In genomic region chr12:64009321-64010068, GRCh38 we compare ENCODE assay signal across 1 cellular context.
TF ChIP-seq lines count a peak whose summit lies in the region.

No MANE protein-coding gene starts in this region.

TF ChIP-seq in GM12878, 131 proteins besides CTCF, POLR2A, EP300 and RAD21 (continued from another document):
- TF ChIP-seq MYC (IDR thresholded peaks at IDR 0.05; ENCODE audit: insufficient read depth, insufficient read length, insufficient replicate concordance, low read length, severe bottlenecking) (no peak), CREM (IDR thresholded peaks at IDR 0.05; ENCODE audit: low read depth) (no peak), BMI1 (IDR thresholded peaks at IDR 0.05; ENCODE audit: borderline replicate concordance) (no peak), MEF2B (IDR thresholded peaks at IDR 0.05; ENCODE audit: partially characterized antibody, poor library complexity, severe bottlenecking) (no peak), TAF1 (IDR thresholded peaks at IDR 0.05; ENCODE audit: borderline replicate concordance, low read depth, low read length) (no peak), ESRRA (IDR thresholded peaks at IDR 0.05; ENCODE audit: low read length) (no peak), TARDBP (IDR thresholded peaks at IDR 0.05; ENCODE audit: borderline replicate concordance) (no peak), EED (IDR thresholded peaks at IDR 0.05; ENCODE audit: low read depth) (no peak), ZSCAN29 (IDR thresholded peaks at IDR 0.05) (no peak), BCL11A (IDR thresholded peaks at IDR 0.05; ENCODE audit: low read depth, low read length) (no peak), MTA2 (IDR thresholded peaks at IDR 0.05; ENCODE audit: low read depth) (no peak), POLR2AphosphoS5 (IDR thresholded peaks at IDR 0.05; ENCODE audit: low read length) (no peak), HCFC1 (IDR thresholded peaks at IDR 0.05; ENCODE audit: low read length) (no peak), SPI1 (IDR thresholded peaks at IDR 0.05; ENCODE audit: borderline replicate concordance, insufficient read depth, low read depth, low read length) (no peak), SMC3 (IDR thresholded peaks at IDR 0.05; ENCODE audit: borderline replicate concordance, low read length) (no peak), RUNX3 (IDR thresholded peaks at IDR 0.05; ENCODE audit: low read length) (no peak), NFYA (IDR thresholded peaks at IDR 0.05; ENCODE audit: borderline replicate concordance, low read depth, low read length) (no peak), IRF5 (IDR thresholded peaks at IDR 0.05; ENCODE audit: borderline replicate concordance) (no peak), ATF3 (IDR thresholded peaks at IDR 0.05; ENCODE audit: borderline replicate concordance, extremely low read depth, low read depth, low read length) (no peak), GATAD2B (conservative IDR thresholded peaks at IDR 0.05; ENCODE audit: low read depth) (no peak), YY1 (IDR thresholded peaks at IDR 0.05; ENCODE audit: low read depth, low read length) (no peak), USF1 (IDR thresholded peaks at IDR 0.05; ENCODE audit: borderline replicate concordance, extremely low read length, insufficient read depth, low read depth, low read length) (no peak), SKIL (IDR thresholded peaks at IDR 0.05; ENCODE audit: low read depth, poor library complexity, severe bottlenecking) (peak; percentile 33), ZNF622 (IDR thresholded peaks at IDR 0.05) (no peak), MXI1 (IDR thresholded peaks at IDR 0.05; ENCODE audit: low read depth, low read length) (0 out of 2 replicates have a peak, but pooled peaks have one; percentile 12), RELB (IDR thresholded peaks at IDR 0.05; ENCODE audit: low read depth) (0 out of 2 replicates have a peak, but pooled peaks have one; percentile 22), IKZF2 (IDR thresholded peaks at IDR 0.05) (peak; percentile 39 to 47; a peak in 3 of 4 replicates), CHD2 (IDR thresholded peaks at IDR 0.05; ENCODE audit: borderline replicate concordance, low read depth, low read length) (no peak), SIX5 (IDR thresholded peaks at IDR 0.05; ENCODE audit: low read depth, low read length, severe bottlenecking) (no peak), IKZF1 (conservative IDR thresholded peaks at IDR 0.05) (peak; percentile 38; the same call in 1 of the 2 replicates), TBL1XR1 (IDR thresholded peaks at IDR 0.05; ENCODE audit: low read depth, low read length) (no peak), PAX8 (IDR thresholded peaks at IDR 0.05) (no peak), WRNIP1 (IDR thresholded peaks at IDR 0.05; ENCODE audit: borderline replicate concordance, low read depth, low read length) (no peak), JUND (IDR thresholded peaks at IDR 0.05; ENCODE audit: low read depth, low read length) (no peak)
